Comparison of ENCODE assay signal across 26 cellular contexts in the genomic region with DNA sequence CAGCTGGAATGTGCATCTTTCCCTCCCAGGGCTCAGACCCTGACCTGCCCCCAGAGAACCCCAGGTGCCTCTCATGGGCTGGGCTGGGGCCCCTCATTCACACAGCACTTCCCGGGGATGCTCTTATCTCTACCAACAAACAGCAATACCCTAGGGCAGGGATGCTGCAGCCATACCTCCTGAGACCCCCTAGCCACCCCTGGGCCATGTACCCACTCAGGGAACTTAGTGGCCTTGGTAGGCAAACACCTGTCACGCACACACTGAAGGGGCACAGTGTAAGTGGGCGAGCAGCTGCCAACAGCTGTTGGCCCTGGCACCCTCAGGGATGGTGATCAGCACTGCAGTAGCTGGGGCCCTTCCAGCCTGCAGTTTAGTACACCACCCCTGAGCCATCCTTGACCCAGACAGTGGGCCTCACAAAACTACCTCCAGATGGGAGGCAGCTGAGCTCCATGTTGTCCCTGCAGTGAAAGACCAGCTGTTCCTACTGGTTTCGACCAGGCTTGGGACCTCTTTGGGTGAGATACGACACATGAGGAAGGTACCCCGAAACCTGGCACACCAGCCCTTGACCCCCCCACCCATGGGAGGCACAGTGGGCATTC.
"Had no signal": no experiment of that assay in that cellular context is flagged by ENCODE, and none has a peak within 500 bp of the region (broad histone marks: within the 10 kb centered on the region; RNA-seq: fewer than 3 reads in every experiment).

No MANE protein-coding gene starts in this region.

- H3K9me3 ChIP-seq: MG63, Peyer's patch, SJCRH30 had no signal

- H3K4me3 ChIP-seq: MG63, PC-9, Peyer's patch, SJCRH30 had no signal

- DNase-seq: IMR-90, Karpas-422, KG1, MG63, NCI-H1092, NCI-H1105 treated with DMSO at 0.1 percent for 48 hours, NCI-H1417 treated with DMSO at 0.1 percent for 48 hours, NCI-H146, NCI-H187, NCI-H2029, NCI-H2081 treated with DMSO at 0.1 percent for 48 hours, NCI-H2171, NCI-H226, NCI-H446, NCI-H510A, NCI-H524 treated with DMSO at 0.1 percent for 48 hours, NCI-H69, NCI-H774, OCI-M1, PC-9, SHP77 treated with DMSO at 0.1 percent for 48 hours, SJCRH30 had no signal

- H3K36me3 ChIP-seq: MG63, Peyer's patch, SJCRH30 had no signal

- H3K27me3 ChIP-seq: MG63, Peyer's patch, SJCRH30 had no signal

- H3K4me1 ChIP-seq: Peyer's patch, SJCRH30 had no signal

- H3K27ac ChIP-seq: PC-9, Peyer's patch, SJCRH30 had no signal

- ATAC-seq: HepG2, Right ventricle myocardium inferior, SK-N-SH treated with all-trans-retinoic acid at 6 μM for 48 hours had no signal
